Comparison of ENCODE assay signal across 14 cellular contexts in the genomic region with DNA sequence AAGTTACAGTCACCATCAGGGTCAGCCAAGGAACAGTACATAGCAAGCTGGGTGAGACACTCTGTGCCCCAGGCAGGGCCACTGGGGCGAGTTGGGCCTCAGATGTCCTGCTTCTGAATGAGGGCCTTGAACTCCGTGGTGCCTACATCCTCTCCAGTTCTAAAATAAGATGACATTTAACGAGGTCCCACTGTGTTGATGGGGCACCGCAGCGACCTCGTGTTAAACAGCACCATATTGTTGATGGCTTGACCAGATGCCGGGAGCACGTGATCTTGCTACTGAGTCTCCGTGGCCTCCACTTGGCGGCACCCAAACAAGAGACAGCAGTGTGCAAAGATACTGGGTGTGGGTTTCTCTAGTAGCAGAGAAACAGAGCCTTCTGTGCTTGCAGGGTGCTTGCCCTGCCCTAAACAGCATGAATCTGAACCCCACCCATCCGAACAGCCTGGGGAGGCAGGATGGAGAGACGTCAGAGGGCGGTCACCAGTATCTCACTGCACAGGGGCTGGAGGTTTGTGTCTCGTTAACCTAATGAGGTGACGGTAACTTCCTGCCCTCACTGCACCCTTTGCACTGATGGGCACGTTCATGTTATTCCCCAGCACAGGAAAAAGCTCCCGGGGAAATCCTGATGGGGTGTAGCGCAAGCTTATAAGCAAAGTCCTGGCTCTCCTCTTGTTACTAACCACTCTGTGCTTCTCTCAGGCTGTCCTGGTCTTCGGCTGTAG.
DNase-seq lines count a peak whose midpoint lies in the region; ATAC-seq and TF ChIP-seq lines count a peak whose summit lies in the region.
"Had no signal": no experiment of that assay in that cellular context is flagged by ENCODE, and none has a peak within 500 bp of the region (broad histone marks: within the 10 kb centered on the region; RNA-seq: fewer than 3 reads in every experiment).

No MANE protein-coding gene starts in this region.

- no peaks in the 10 kb centered on the region for H3K36me3 Mint-ChIP-seq in neural crest cell (ENCODE audit: low read depth)
- H3K36me3 Mint-ChIP-seq: CD4-positive, alpha-beta memory T cell had no signal

- H3K27ac ChIP-seq in coronary artery (no peak overlapping the region), upper lobe of right lung (no peak overlapping the region)
- H3K27ac ChIP-seq: A549, C4-2B had no signal

- peak overlapping the region; percentile 84 for H3K27ac Mint-ChIP-seq in neural crest cell (ENCODE audit: unreplicated experiment)
- H3K27ac Mint-ChIP-seq: GM23338 had no signal

- H3K4me3 ChIP-seq in coronary artery (no peak overlapping the region), upper lobe of right lung (no peak overlapping the region)
- H3K4me3 ChIP-seq: A549, GM12878, GM23338 had no signal

- DNase-seq in coronary artery (ENCODE audit: low spot score): peak; percentile 29
- peak; percentile 97 for DNase-seq in foreskin melanocyte
- peak; percentile 9 for DNase-seq in neural crest cell (ENCODE audit: low read depth, low spot score)
- DNase-seq in upper lobe of right lung: no peak
- DNase-seq in activated gamma-delta T cell treated with Interleukin-2 at 50 U/mL for 16 hours: no peak
- DNase-seq: BE2C; CD4-positive, alpha-beta memory T cell; DMS79; H7 had no signal

- peaks cover 35% of the 10 kb centered on the region for H3K4me1 Mint-ChIP-seq in neural crest cell
- H3K4me1 Mint-ChIP-seq: CD4-positive, alpha-beta memory T cell had no signal

- no peak overlapping the region for H3K4me3 Mint-ChIP-seq in neural crest cell
- H3K4me3 Mint-ChIP-seq: CD4-positive, alpha-beta memory T cell; GM23338 had no signal

- no peaks in the 10 kb centered on the region for H3K36me3 ChIP-seq in upper lobe of right lung
- H3K36me3 ChIP-seq: BE2C had no signal

- H3K9me3 Mint-ChIP-seq in neural crest cell: peaks cover 5% of the 10 kb centered on the region

- peak; percentile 21 for ATAC-seq in upper lobe of right lung
- no peak for ATAC-seq in GM21717 (IDR thresholded peaks at IDR 0.05; ENCODE audit: unreplicated experiment)
- ATAC-seq: A549, GM12878, GM23338 had no signal

- no peaks in the 10 kb centered on the region for H3K9me3 ChIP-seq in upper lobe of right lung
- H3K9me3 ChIP-seq: A549, BE2C had no signal

- intact Hi-C loops in upper lobe of right lung (cut with DNase I): no loop called here

- no peaks in the 10 kb centered on the region for H3K27me3 ChIP-seq in upper lobe of right lung
- H3K27me3 ChIP-seq: BE2C had no signal

- H3K27me3 Mint-ChIP-seq in neural crest cell (ENCODE audit: low read depth): peaks cover 3% of the 10 kb centered on the region

- TF ChIP-seq CTCF in coronary artery (IDR thresholded peaks at IDR 0.05) (no peak), neural crest cell (conservative IDR thresholded peaks at IDR 0.05) (no peak), upper lobe of right lung (IDR thresholded peaks at IDR 0.05) (no peak)

- no peaks in the 10 kb centered on the region for H3K4me1 ChIP-seq in upper lobe of right lung
- H3K4me1 ChIP-seq: A549, BE2C had no signal

Comparison
In these comparisons a context has a peak if more than half of its experiments do, and no peak if none do; other contexts are left out.
1. DNase-seq: peak in coronary artery (single experiment), foreskin melanocyte (single experiment) and neural crest cell (single experiment); none in upper lobe of right lung (single experiment) and activated gamma-delta T cell treated with Interleukin-2 at 50 U/mL for 16 hours (single experiment).